ENCODE assay signal across 8 cellular contexts in the genomic region with DNA sequence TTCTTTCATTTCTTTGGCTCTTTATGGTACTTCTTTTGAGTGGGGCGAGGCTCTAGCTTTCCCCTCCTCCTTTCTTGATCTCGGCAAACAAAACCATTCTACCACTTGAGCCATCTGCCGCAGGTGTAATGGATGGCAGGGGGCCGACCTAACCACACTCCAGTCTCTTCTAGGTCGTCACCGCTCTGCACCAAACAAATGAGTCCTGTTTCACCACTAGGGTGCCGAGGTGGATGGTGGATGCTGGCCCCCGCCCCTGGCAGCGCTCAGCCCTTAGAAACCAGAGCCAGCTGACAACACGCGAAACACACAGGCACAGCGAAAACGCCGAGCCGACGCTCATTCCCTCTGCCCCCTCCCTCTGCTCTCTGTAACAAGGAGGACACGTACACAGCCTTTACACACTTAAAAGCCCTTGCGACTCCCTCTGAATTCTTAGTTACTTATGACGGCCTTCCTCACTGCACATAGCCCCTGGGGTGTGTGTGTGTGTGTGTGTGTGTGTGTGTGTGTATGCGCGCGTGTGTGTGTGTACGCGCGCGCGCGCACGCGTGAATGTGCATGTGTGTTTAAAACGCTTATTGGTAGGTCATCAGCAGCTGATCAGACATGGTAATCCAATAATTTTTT.
DNase-seq lines count a peak whose midpoint lies in the region; ATAC-seq and TF ChIP-seq lines count a peak whose summit lies in the region.

No MANE protein-coding gene starts in this region.

- no peak for TF ChIP-seq CTCF in left ventricle myocardium inferior (IDR thresholded peaks at IDR 0.05; ENCODE audit: borderline replicate concordance)
- no peak for TF ChIP-seq CTCF in heart left ventricle (IDR thresholded peaks at IDR 0.05)
- TF ChIP-seq CTCF in PC-3 (conservative IDR thresholded peaks at IDR 0.05; ENCODE audit: low read depth, low read length) = peak; percentile 35; the same call in 1 of the 2 replicates

- DNase-seq in left ventricle myocardium inferior (no peak), heart left ventricle (no peak), PC-3 (peak; percentile 39), iPS-NIHi7 (ENCODE audit: extremely low spot score) (peak; percentile 48), Karpas-422 (no peak)

- ATAC-seq in heart left ventricle (no peak), HG03442 (IDR thresholded peaks at IDR 0.05; ENCODE audit: unreplicated experiment) (peak; percentile 51), PC-3 (peak; percentile 33; the same call in 1 of the 2 replicates), HG02623 (IDR thresholded peaks at IDR 0.05; ENCODE audit: unreplicated experiment) (no peak), HG03045 (IDR thresholded peaks at IDR 0.05; ENCODE audit: unreplicated experiment) (no peak)

- no peaks in the 10 kb centered on the region for H3F3A ChIP-seq in PC-3 (ENCODE audit: low read length, unreplicated experiment)

- BruUV-seq in PC-3 (replicated peaks; lab: Mats Ljungman, UMichigan) = no TSS peak

- no peak for TF ChIP-seq POLR2A in heart left ventricle (IDR thresholded peaks at IDR 0.05)

- H3K9me2 ChIP-seq in PC-3 (replicated peaks; ENCODE audit: low read length) (no peaks in the 10 kb centered on the region), Karpas-422 (replicated peaks; ENCODE audit: insufficient read depth, low read length) (no peaks in the 10 kb centered on the region)

- peaks cover 29% of the 10 kb centered on the region for H3K4me1 ChIP-seq in left ventricle myocardium inferior
- H3K4me1 ChIP-seq in heart left ventricle = peaks cover 0 to 28% (median 7%) of the 10 kb centered on the region in 12 donors
- H3K4me1 ChIP-seq in PC-3 (ENCODE audit: insufficient read depth, low read length) = peaks cover 6% of the 10 kb centered on the region; the same call in 1 of the 2 replicates
- peaks cover 12% of the 10 kb centered on the region for H3K4me1 ChIP-seq in Karpas-422 (ENCODE audit: low read length)

- H3K4me3 ChIP-seq in left ventricle myocardium inferior (peak overlapping the region; percentile 28), heart left ventricle (no peak overlapping the region), PC-3 (ENCODE audit: low read length) (no peak overlapping the region), Karpas-422 (ENCODE audit: low read length) (no peak overlapping the region)

- H3K9me3 ChIP-seq in left ventricle myocardium inferior (replicated peaks) (no peaks in the 10 kb centered on the region), heart left ventricle (no peaks in the 10 kb centered on the region), PC-3 (ENCODE audit: low read length) (no peaks in the 10 kb centered on the region), Karpas-422 (ENCODE audit: low read length) (no peaks in the 10 kb centered on the region)

- intact Hi-C loops in left ventricle myocardium inferior (cut with micrococcal nuclease) (loop anchor here (5.0 to 10.0 kb wide), 2 partner anchors 539 to 901 kb away; no protein-coding TSS in a partner anchor), heart left ventricle (cut with DNase I) (loop anchor here in 6 of 10 donors (5.0 to 10.0 kb wide), 4 partner anchors 541 to 1259 kb away; no protein-coding TSS in a partner anchor), PC-3 (cut with micrococcal nuclease) (no loop called here)

- no peak overlapping the region for H3K9ac ChIP-seq in PC-3 (ENCODE audit: low read length)
- H3K9ac ChIP-seq in Karpas-422 (ENCODE audit: low read length) = no peak overlapping the region

- no peak overlapping the region for H3K27ac ChIP-seq in left ventricle myocardium inferior (replicated peaks)
- H3K27ac ChIP-seq in heart left ventricle = no peak overlapping the region
- no peak overlapping the region for H3K27ac ChIP-seq in PC-3 (ENCODE audit: low read length)
- no peak overlapping the region for H3K27ac ChIP-seq in Karpas-422 (ENCODE audit: low read length)

- H2AFZ ChIP-seq in PC-3 (ENCODE audit: low read length) = peak overlapping the region; percentile 48
- H2AFZ ChIP-seq in Karpas-422 (ENCODE audit: low read length) = no peak overlapping the region

- no peaks in the 10 kb centered on the region for H3K36me3 ChIP-seq in left ventricle myocardium inferior
- H3K36me3 ChIP-seq in heart left ventricle = no peaks in the 10 kb centered on the region
- H3K36me3 ChIP-seq in PC-3 (ENCODE audit: low read depth, low read length) = no peaks in the 10 kb centered on the region
- no peaks in the 10 kb centered on the region for H3K36me3 ChIP-seq in Karpas-422 (ENCODE audit: insufficient read depth, low read length)

- WGBS in heart left ventricle, 4 donors = 2 to 6% (median 3%) methylated on average over 31 of the region's 31 CpGs

- CTCF ChIA-PET in PC-3 (lab: Charles Lee) = no interaction called here

- H3K79me2 ChIP-seq in PC-3 (ENCODE audit: low read length) = no peaks in the 10 kb centered on the region
- no peaks in the 10 kb centered on the region for H3K79me2 ChIP-seq in Karpas-422 (ENCODE audit: low read length)

- peak overlapping the region; percentile 58 for H3K4me2 ChIP-seq in PC-3 (ENCODE audit: low read length)
- H3K4me2 ChIP-seq in Karpas-422 (ENCODE audit: low read depth, low read length, poor library complexity, severe bottlenecking) = no peak overlapping the region

- H4K20me1 ChIP-seq in PC-3 (ENCODE audit: low read length) (no peaks in the 10 kb centered on the region), Karpas-422 (ENCODE audit: insufficient read depth, low read depth, low read length) (peaks cover 4% of the 10 kb centered on the region; the same call in 1 of the 2 replicates)

- H3K27me3 ChIP-seq in left ventricle myocardium inferior (ENCODE audit: low read depth) (peaks cover 100% of the 10 kb centered on the region), heart left ventricle (peaks cover 74 to 100% (median 99%) of the 10 kb centered on the region in 9 donors), PC-3 (ENCODE audit: low read length) (peaks cover 26% of the 10 kb centered on the region), Karpas-422 (ENCODE audit: low read length) (no peaks in the 10 kb centered on the region)

- POLR2A ChIA-PET in PC-3 (lab: Charles Lee; ENCODE audit: unreplicated experiment) = no interaction called here

Comparison
In these comparisons a context has a peak if more than half of its experiments do, and no peak if none do; other contexts are left out.
1. DNase-seq: peak in PC-3 (single experiment) and iPS-NIHi7 (single experiment); none in left ventricle myocardium inferior (single experiment), heart left ventricle (0 of 5) and Karpas-422 (single experiment).
2. ATAC-seq: peak in HG03442 (single experiment) and PC-3 (single experiment); none in heart left ventricle (0 of 4), HG02623 (single experiment) and HG03045 (single experiment).